11 cellular contexts compared by ENCODE assay signal in the genomic region with DNA sequence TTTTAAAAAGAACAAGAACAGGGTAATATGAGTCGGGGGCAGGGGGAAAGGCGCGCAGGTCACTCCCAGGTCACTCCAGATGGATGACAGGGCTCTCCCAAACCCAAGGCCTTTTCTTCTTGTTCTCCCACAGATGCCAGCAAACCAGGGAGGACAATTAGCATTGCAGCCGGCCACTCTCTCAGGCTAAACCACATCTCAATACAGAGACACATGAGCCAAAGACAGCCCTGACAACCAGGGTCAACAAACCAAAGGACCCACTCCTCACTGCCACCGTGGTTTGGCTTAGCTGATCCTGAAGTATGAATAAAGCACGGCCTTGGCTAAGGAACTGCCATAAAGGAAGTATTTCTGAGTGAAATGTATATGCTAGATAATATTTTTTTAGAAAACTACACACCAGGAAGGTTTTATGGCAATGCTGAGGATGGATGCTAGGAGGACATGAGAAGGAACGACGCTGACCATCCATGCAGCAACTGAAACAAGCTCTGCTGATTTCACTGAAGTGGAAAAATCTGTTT. TPM values are rescaled to one million over a fixed set of nuclear protein-coding genes. Genes with fewer than 3 reads are reported as not detected.
DNase-seq lines count a peak whose midpoint lies in the region; ATAC-seq and TF ChIP-seq lines count a peak whose summit lies in the region.
"Had no signal": no experiment of that assay in that cellular context is flagged by ENCODE, and none has a peak within 500 bp of the region (broad histone marks: within the 10 kb centered on the region; RNA-seq: fewer than 3 reads in every experiment).

No MANE protein-coding gene starts in this region.

- peak; percentile 10 for DNase-seq in NCI-H2196 (lab: John Stamatoyannopoulos, UW; ENCODE audit: unreplicated experiment)
- no peak for DNase-seq in NCI-H2196 treated with DMSO at 0.1 percent for 48 hours (lab: John Stamatoyannopoulos, UW; ENCODE audit: unreplicated experiment)
- DNase-seq in cerebellum (ENCODE audit: low spot score), result peak; percentile 23
- DNase-seq in mesothelial cell of epicardium (ENCODE audit: low spot score in 2 of 2, unreplicated experiment in 2 of 2), result no peak
- no peak for DNase-seq in thoracic aorta (ENCODE audit: low spot score)
- DNase-seq in NCI-H1436 (lab: John Stamatoyannopoulos, UW), result no peak
- DNase-seq: anterior cingulate cortex, NCI-H524 had no signal

- no peaks in the 10 kb centered on the region for H3K36me3 ChIP-seq in thoracic aorta

- peaks cover 46% of the 10 kb centered on the region for H3K4me1 Mint-ChIP-seq in mesothelial cell of epicardium

- ATAC-seq in thoracic aorta (ENCODE audit: insufficient number of reproducible peaks, low FRiP score, low read depth) (no peak), HG03521 (IDR thresholded peaks at IDR 0.05; ENCODE audit: unreplicated experiment) (no peak), GM18873 (IDR thresholded peaks at IDR 0.05; ENCODE audit: low FRiP score, unreplicated experiment) (no peak)

- H3K27me3 ChIP-seq in thoracic aorta (replicated peaks; ENCODE audit: insufficient read depth), result no peaks in the 10 kb centered on the region

- H3K27me3 Mint-ChIP-seq in mesothelial cell of epicardium (ENCODE audit: low read depth), result no peaks in the 10 kb centered on the region

- H3K27ac Mint-ChIP-seq in mesothelial cell of epicardium, result peak overlapping the region; percentile 37

- H3K4me1 ChIP-seq in thoracic aorta (ENCODE audit: control insufficient read depth in 1 of 2, low read depth in 2 of 2), result peaks cover 51 to 75% of the 10 kb centered on the region in 2 donors

- H3K27ac ChIP-seq in thoracic aorta, result peak overlapping the region; percentile 24 to 62
- H3K27ac ChIP-seq: RWPE1 had no signal

- TF ChIP-seq CTCF in mesothelial cell of epicardium (IDR thresholded peaks at IDR 0.05; ENCODE audit: unreplicated experiment) (no peak), thoracic aorta (IDR thresholded peaks at IDR 0.05) (no peak)

- H3K9me3 Mint-ChIP-seq in mesothelial cell of epicardium, result no peaks in the 10 kb centered on the region

- peak overlapping the region; percentile 2 for H3K4me3 ChIP-seq in thoracic aorta

- no peaks in the 10 kb centered on the region for H3K36me3 Mint-ChIP-seq in mesothelial cell of epicardium

- H3K9me3 ChIP-seq in thoracic aorta, result no peaks in the 10 kb centered on the region

- H3K4me3 Mint-ChIP-seq in mesothelial cell of epicardium, result no peak overlapping the region

RNA-seq across cellular contexts. Expression of a gene that starts 47.2 kb away (rescaled TPM):
- total RNA-seq in cerebellum (4.3 TPM), mesothelial cell of epicardium (28.8 to 31.6 TPM (median 30.2 TPM) in 3 replicates), thoracic aorta (10 to 100 TPM; 40.1 to 59.2 TPM)

Comparison
In these comparisons a context has a peak if more than half of its experiments do, and no peak if none do; other contexts are left out.
1. DNase-seq: peak in NCI-H2196 (single experiment) and cerebellum (single experiment); none in NCI-H2196 treated with DMSO at 0.1 percent for 48 hours (single experiment), mesothelial cell of epicardium (0 of 2), thoracic aorta (single experiment) and NCI-H1436 (single experiment).